ENCODE assay signal across 12 cellular contexts in the genomic region with DNA sequence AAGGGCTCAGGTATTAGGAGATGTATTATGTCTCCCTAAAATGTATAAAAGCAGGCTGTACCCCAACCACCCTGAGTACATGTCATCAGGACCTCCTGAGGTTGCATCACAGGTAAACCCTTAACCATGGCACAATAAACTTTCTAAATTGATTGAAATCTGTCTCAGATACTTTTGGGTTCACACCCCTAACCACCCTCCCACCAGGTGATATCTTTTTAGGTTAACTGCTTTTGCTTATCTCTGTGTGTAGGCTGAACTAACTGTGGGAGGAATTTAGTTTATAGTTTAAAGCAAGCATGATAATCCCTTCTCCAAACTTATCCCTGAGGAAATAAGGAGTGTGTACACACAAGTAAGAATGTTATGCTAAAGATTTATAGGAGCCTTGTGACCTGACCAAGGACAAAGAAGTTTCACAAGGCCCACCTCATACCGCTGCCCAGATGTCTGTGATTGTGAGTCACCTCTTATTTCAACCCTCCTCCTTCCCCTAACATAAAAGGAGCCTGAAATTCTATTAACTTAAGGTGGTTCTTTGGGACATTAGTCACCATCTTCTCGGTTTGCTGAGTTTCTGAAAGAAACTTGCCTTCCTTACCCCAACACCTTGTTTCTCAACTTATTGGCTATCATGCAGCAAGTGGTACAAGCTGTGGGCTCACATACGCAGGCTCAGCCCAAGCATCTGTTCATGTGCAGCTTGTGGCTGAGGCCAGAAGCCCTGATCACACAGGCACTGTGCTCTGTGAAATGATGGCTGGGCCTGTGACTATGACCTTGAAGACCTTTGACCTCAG. TPM values are rescaled to one million over a fixed set of nuclear protein-coding genes. Genes with fewer than 3 reads are reported as not detected.
DNase-seq lines count a peak whose midpoint lies in the region.
"Had no signal": no experiment of that assay in that cellular context is flagged by ENCODE, and none has a peak within 500 bp of the region (broad histone marks: within the 10 kb centered on the region; RNA-seq: fewer than 3 reads in every experiment).

No MANE protein-coding gene starts in this region.

- peak overlapping the region; percentile 68 for H3K27ac ChIP-seq in epithelial cell of prostate
- H3K27ac ChIP-seq: 22Rv1, thyroid gland had no signal

- DNase-seq in NK-92 treated with Interleukin-12 subunit alpha and Interleukin-12 subunit beta, amount 100 ng/mL, for 24 hours (lab: John Stamatoyannopoulos, UW) = peak; percentile 70
- DNase-seq in NK-92 (lab: John Stamatoyannopoulos, UW; ENCODE audit: unreplicated experiment) (no peak), RKO (ENCODE audit: low spot score) (peak; percentile 21), epithelial cell of prostate (ENCODE audit: low read depth, low spot score) (no peak), renal cortical epithelial cell (ENCODE audit: low read depth) (peak; percentile 99), SHP77 (lab: John Stamatoyannopoulos, UW) (no peak), NCI-H1694 treated with DMSO at 0.1 percent for 48 hours (lab: John Stamatoyannopoulos, UW) (no peak), SIG-M5 treated with dmso at 0.1 percent for 504 hours (lab: John Stamatoyannopoulos, UW; ENCODE audit: unreplicated experiment) (no peak)
- DNase-seq: activated CD4-positive, alpha-beta T cell treated with anti-CD3 and anti-CD28 coated beads, Interleukin-2, amount 50 U/mL, for 4 hours; SHP77 treated with DMSO at 0.1 percent for 48 hours; thyroid gland had no signal

RNA-seq across cellular contexts. Expression of gene PRSS22, which starts 11.3 kb away (rescaled TPM):
- 1.8 and 5.4 TPM in 2 replicates for total RNA-seq in renal cortical epithelial cell

RNA-seq across cellular contexts. Expression of gene ZG16B, which starts 16.6 kb away (rescaled TPM):
- total RNA-seq in renal cortical epithelial cell = 0.25 and 1.2 TPM in 2 replicates
- total RNA-seq: thyroid gland had no signal

RNA-seq across cellular contexts. Expression of gene PRSS21, which starts 29.7 kb away (rescaled TPM):
- 1.2 and 3.1 TPM in 2 replicates for total RNA-seq in renal cortical epithelial cell

RNA-seq across cellular contexts. Expression of gene FLYWCH2, which starts 36.3 kb away (rescaled TPM):
- 39.4 and 39.9 TPM in 2 replicates for total RNA-seq in renal cortical epithelial cell

RNA-seq across cellular contexts. Expression of gene PRSS41, which starts 48.4 kb away (rescaled TPM):
- total RNA-seq in renal cortical epithelial cell = not detected in 2 replicates
- total RNA-seq: thyroid gland had no signal

Comparison
In these comparisons a context has a peak if more than half of its experiments do, and no peak if none do; other contexts are left out.
1. DNase-seq: peak in NK-92 treated with Interleukin-12 subunit alpha and Interleukin-12 subunit beta, amount 100 ng/mL, for 24 hours (single experiment), RKO (single experiment) and renal cortical epithelial cell (single experiment); none in NK-92 (single experiment), epithelial cell of prostate (single experiment), SHP77 (0 of 2), NCI-H1694 treated with DMSO at 0.1 percent for 48 hours (single experiment) and SIG-M5 treated with dmso at 0.1 percent for 504 hours (single experiment).